ENCODE assay signal across 15 cellular contexts in the genomic region with DNA sequence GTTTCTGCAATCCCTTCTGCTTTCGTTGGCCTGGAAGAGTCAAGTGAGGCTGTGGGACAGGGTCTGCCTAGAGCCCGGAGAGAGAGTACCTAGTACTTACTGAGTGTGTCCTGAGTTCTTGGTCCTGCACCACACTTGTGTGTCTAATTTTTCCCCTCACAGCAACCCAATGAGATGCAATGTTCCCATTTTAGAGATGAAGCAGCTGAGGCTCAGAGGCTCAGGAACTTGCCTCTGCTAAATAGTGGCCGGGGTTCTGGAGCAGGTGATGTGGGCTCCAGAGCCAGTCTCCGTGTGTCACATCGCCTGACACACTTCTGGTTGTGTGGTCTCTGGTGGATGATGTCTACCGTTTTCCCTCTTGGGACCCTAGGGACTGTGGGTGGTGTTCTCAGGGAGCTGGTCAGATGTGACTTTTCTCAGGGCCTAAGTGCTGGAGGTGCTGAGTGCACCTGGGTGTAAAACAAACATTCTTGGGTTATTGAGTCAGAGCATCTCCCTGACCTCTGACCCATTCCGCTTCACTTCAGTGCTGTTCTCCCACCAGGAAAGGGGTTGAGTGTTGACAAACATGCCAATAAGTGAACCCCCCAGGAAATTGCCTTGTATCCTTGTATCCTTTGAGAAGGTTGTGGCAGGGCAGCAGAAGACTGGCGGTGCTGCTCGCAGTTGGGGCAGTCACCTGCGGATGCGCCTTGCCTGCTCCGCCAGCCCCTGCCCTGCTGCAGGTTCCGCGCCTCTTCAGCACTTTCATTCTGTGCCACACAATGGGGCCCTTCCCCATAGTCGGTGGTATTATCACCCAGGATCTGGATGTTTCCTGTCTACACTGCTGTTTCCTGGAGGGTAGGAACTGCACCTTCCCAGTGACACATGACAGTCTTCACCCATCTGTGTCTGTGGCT. TPM values are rescaled to one million over a fixed set of nuclear protein-coding genes. Genes with fewer than 3 reads are reported as not detected.
DNase-seq lines count a peak whose midpoint lies in the region; ATAC-seq and TF ChIP-seq lines count a peak whose summit lies in the region.
"Had no signal": no experiment of that assay in that cellular context is flagged by ENCODE, and none has a peak within 500 bp of the region (broad histone marks: within the 10 kb centered on the region; RNA-seq: fewer than 3 reads in every experiment).

No MANE protein-coding gene starts in this region.

- peaks cover 30% of the 10 kb centered on the region for H3K36me3 Mint-ChIP-seq in activated CD4-positive, alpha-beta T cell treated with anti-CD3 and anti-CD28 coated beads, Interleukin-2, amount 10 ng/mL, durations not matched to agents 24 days and 14 days (ENCODE audit: low read depth)

- POLR2A ChIA-PET in PC-9 (lab: Charles Lee; ENCODE audit: unreplicated experiment), result interaction anchor here (0.6 kb wide), 2 partner anchors 17 to 181 kb away, joined by 7 read pairs; no protein-coding TSS in a partner anchor

- no peak for TF ChIP-seq POLR2A in testis (IDR thresholded peaks at IDR 0.05)
- no peak for TF ChIP-seq POLR2A in uterus (IDR thresholded peaks at IDR 0.05)

- ATAC-seq in HG03097 (IDR thresholded peaks at IDR 0.05; ENCODE audit: low FRiP score, unreplicated experiment), result no peak
- ATAC-seq: A549 had no signal

- peak overlapping the region; percentile 17; the same call in 1 of the 2 replicates for H3K4me3 ChIP-seq in PC-9
- no peak overlapping the region for H3K4me3 ChIP-seq in testis
- no peak overlapping the region for H3K4me3 ChIP-seq in uterus
- no peak overlapping the region for H3K4me3 ChIP-seq in left ventricle myocardium inferior
- H3K4me3 ChIP-seq: A549, GM23248 had no signal

- H3K27me3 ChIP-seq in PC-9 (ENCODE audit: insufficient read depth, low read depth) (no peaks in the 10 kb centered on the region), testis (no peaks in the 10 kb centered on the region), uterus (no peaks in the 10 kb centered on the region), left ventricle myocardium inferior (ENCODE audit: low read depth) (no peaks in the 10 kb centered on the region)

- no peak for TF ChIP-seq CTCF in PC-9 (conservative IDR thresholded peaks at IDR 0.05)
- no peak for TF ChIP-seq CTCF in testis (IDR thresholded peaks at IDR 0.05)
- TF ChIP-seq CTCF in uterus (IDR thresholded peaks at IDR 0.05), result no peak
- TF ChIP-seq CTCF in left ventricle myocardium inferior (IDR thresholded peaks at IDR 0.05; ENCODE audit: borderline replicate concordance), result no peak

- peaks cover 61% of the 10 kb centered on the region for H3F3A ChIP-seq in PC-9 (ENCODE audit: insufficient read depth, low read depth)

- H3K4me3 Mint-ChIP-seq in activated CD4-positive, alpha-beta T cell treated with anti-CD3 and anti-CD28 coated beads, Interleukin-2, amount 10 ng/mL, durations not matched to agents 24 days and 14 days, result no peak overlapping the region

- WGBS in testis, 2 donors, result 90 to 91% methylated on average over 11 to 15 of the region's 15 CpGs

- H3K9me3 ChIP-seq in PC-9 (ENCODE audit: insufficient read depth, low read depth), result no peaks in the 10 kb centered on the region
- no peaks in the 10 kb centered on the region for H3K9me3 ChIP-seq in testis
- no peaks in the 10 kb centered on the region for H3K9me3 ChIP-seq in uterus
- no peaks in the 10 kb centered on the region for H3K9me3 ChIP-seq in left ventricle myocardium inferior (replicated peaks)
- H3K9me3 ChIP-seq: A549 had no signal

- intact Hi-C loops in activated CD4-positive, alpha-beta T cell treated with anti-CD3 and anti-CD28 coated beads, Interleukin-2, amount 10 ng/mL, durations not matched to agents 24 days and 14 days (cut with micrococcal nuclease), result no loop called here
- intact Hi-C loops in PC-9 (cut with micrococcal nuclease; ENCODE audit: unreplicated experiment) (loop anchor here (1.0 to 2.0 kb wide), 2 partner anchors 21 to 151 kb away; no protein-coding TSS in a partner anchor), testis (cut with DNase I; ENCODE audit: low total_unique reads) (no loop called here), uterus (cut with DNase I; ENCODE audit: low total_unique reads) (no loop called here), left ventricle myocardium inferior (cut with micrococcal nuclease) (no loop called here)

- no TSS peak for BruUV-seq in PC-9 (replicated peaks; lab: Mats Ljungman, UMichigan)

- peaks cover 47% of the 10 kb centered on the region for H3K4me1 Mint-ChIP-seq in activated CD4-positive, alpha-beta T cell treated with anti-CD3 and anti-CD28 coated beads, Interleukin-2, amount 10 ng/mL, durations not matched to agents 24 days and 14 days

- H3K4me2 ChIP-seq in PC-9, result peak overlapping the region; percentile 69
- H3K4me2 ChIP-seq: A549 had no signal

- H3K79me2 ChIP-seq in PC-9 (ENCODE audit: low read depth), result peaks cover 72% of the 10 kb centered on the region

- CTCF ChIA-PET in PC-9 (lab: Charles Lee), result interaction anchor here (0.6 kb wide), 1 partner anchor 29 kb away, joined by 4 read pairs; no protein-coding TSS in a partner anchor

- H3K9me3 Mint-ChIP-seq in activated CD4-positive, alpha-beta T cell treated with anti-CD3 and anti-CD28 coated beads, Interleukin-2, amount 10 ng/mL, durations not matched to agents 24 days and 14 days, result no peaks in the 10 kb centered on the region

- H3K36me3 ChIP-seq in PC-9 (ENCODE audit: low read depth) (0 out of 2 replicates have a peak, but pooled peaks cover 6% of the 10 kb centered on the region), testis (ENCODE audit: low read depth, missing control alignments) (no peaks in the 10 kb centered on the region), uterus (no peaks in the 10 kb centered on the region), left ventricle myocardium inferior (no peaks in the 10 kb centered on the region)

- peak overlapping the region; percentile 92 for H3K27ac ChIP-seq in PC-9
- H3K27ac ChIP-seq in testis, result peak overlapping the region; percentile 39 to 48
- H3K27ac ChIP-seq in uterus, result no peak overlapping the region
- H3K27ac ChIP-seq in left ventricle myocardium inferior (replicated peaks), result no peak overlapping the region
- H3K27ac ChIP-seq: GM23248, HL-60, VCaP had no signal

- no peaks in the 10 kb centered on the region for H4K20me1 ChIP-seq in PC-9 (ENCODE audit: insufficient read depth)

- peak overlapping the region; percentile 27 for H3K27ac Mint-ChIP-seq in activated CD4-positive, alpha-beta T cell treated with anti-CD3 and anti-CD28 coated beads, Interleukin-2, amount 10 ng/mL, durations not matched to agents 24 days and 14 days

- H2AFZ ChIP-seq in PC-9, result no peak overlapping the region
- H2AFZ ChIP-seq: GM23248 had no signal

- H3K4me1 ChIP-seq in PC-9 (replicated peaks; ENCODE audit: insufficient read depth) (peaks cover 73% of the 10 kb centered on the region), testis (peaks cover 53% of the 10 kb centered on the region), uterus (no peaks in the 10 kb centered on the region), left ventricle myocardium inferior (peaks cover 40% of the 10 kb centered on the region)

- no peak for DNase-seq in activated CD4-positive, alpha-beta T cell treated with anti-CD3 and anti-CD28 coated beads, Interleukin-2, amount 10 ng/mL, durations not matched to agents 24 days and 14 days
- no peak for DNase-seq in activated CD4-positive, alpha-beta T cell treated with anti-CD3 and anti-CD28 coated beads, Interleukin-2, amount 50 U/mL, for 4 hours
- DNase-seq in PC-9 (peak; percentile 61 to 98), glomerular visceral epithelial cell (ENCODE audit: extremely low spot score) (peak; percentile 70), testis (no peak), uterus (no peak), left ventricle myocardium inferior (no peak)
- DNase-seq: amniotic stem cell, NCI-H1092 treated with DMSO at 0.1 percent for 48 hours, NCI-H510A treated with DMSO at 0.1 percent for 48 hours had no signal

- H3K9me2 ChIP-seq in PC-9 (ENCODE audit: insufficient read depth), result no peaks in the 10 kb centered on the region

- no peaks in the 10 kb centered on the region for H3K27me3 Mint-ChIP-seq in activated CD4-positive, alpha-beta T cell treated with anti-CD3 and anti-CD28 coated beads, Interleukin-2, amount 10 ng/mL, durations not matched to agents 24 days and 14 days

RNA-seq across cellular contexts. Expression of a gene that starts 32.1 kb away (rescaled TPM):
- 118 and 120 TPM in 2 replicates for total RNA-seq in activated CD4-positive, alpha-beta T cell treated with anti-CD3 and anti-CD28 coated beads, Interleukin-2, amount 10 ng/mL, durations not matched to agents 24 days and 14 days
- 7.8 and 13.5 TPM in 2 replicates for total RNA-seq in PC-9 (2021)
- 100 to 1,000 TPM; 142 to 164 TPM for total RNA-seq in testis
- polyA plus RNA-seq in testis (ENCODE audit: insufficient read depth, low read depth, low replicate concordance), result 83.5 TPM
- total RNA-seq in uterus, result 1 to 10 TPM in 3 of 4 donors, under 1 TPM in 1; 0.29 to 8.6 (median 1.2) TPM
- 19.0 TPM for total RNA-seq in left ventricle myocardium inferior

Comparison
In these comparisons a context has a peak if more than half of its experiments do, and no peak if none do; other contexts are left out.
1. DNase-seq: peak in PC-9 (2 of 2) and glomerular visceral epithelial cell (single experiment); none in activated CD4-positive, alpha-beta T cell treated with anti-CD3 and anti-CD28 coated beads, Interleukin-2, amount 10 ng/mL, durations not matched to agents 24 days and 14 days (single experiment), activated CD4-positive, alpha-beta T cell treated with anti-CD3 and anti-CD28 coated beads, Interleukin-2, amount 50 U/mL, for 4 hours (0 of 2), testis (single experiment), uterus (0 of 2) and left ventricle myocardium inferior (single experiment).
2. H3K27ac ChIP-seq: peak in PC-9 (single experiment) and testis (2 of 2); none in uterus (0 of 2) and left ventricle myocardium inferior (single experiment).